Comparison of ENCODE assay signal across 1 cellular context in the genomic region with DNA sequence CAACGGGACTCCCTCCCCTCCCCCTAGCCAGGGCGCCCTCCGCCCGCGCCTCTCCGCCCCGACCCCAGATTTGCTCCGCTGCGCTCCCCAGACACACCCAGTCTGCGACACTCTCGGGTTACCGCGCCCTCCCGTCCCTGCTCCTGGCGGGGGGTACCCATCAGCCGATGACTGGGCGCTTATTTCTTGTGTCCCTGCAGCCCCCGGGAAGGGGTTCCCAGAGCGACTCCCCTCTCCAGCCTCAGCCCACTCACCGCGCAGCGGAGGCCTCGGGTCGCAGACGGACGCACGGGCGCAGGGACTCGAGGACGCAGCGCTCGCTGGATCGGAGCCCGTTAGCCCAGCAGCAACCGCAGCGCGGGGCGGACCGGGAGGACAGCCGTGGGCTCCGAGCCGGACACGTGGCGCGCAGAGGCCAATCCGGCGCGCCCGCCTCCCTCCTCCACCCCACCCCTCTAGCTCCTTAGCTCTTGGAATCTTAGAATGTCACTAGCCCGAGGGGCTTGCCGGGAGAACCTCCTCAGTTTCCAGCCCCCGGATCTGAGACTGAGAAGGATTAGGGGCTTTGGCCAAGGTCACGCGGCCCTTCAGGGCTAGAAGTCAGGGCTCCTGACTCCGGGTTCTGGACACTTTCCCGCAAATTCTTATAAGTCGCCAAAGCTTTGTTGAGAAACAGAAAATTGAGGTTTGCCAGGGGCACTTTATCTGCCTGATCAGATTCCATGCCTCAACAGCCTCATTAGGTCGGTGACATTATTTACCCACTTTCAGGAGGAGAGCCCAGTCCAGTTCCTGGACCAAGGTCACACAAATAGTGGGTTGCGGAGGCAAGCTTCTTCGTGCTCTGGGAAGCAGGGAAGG.
TF ChIP-seq lines count a peak whose summit lies in the region.

A gene (minus strand): TSS at position 354 of the 861 bp plus-strand sequence. CDS start 9,878 bp downstream, outside the sequence.

TF ChIP-seq in K562, 482 proteins besides CTCF, POLR2A, EP300 and RAD21 (continued from another document and continues in another):
- TF ChIP-seq, protein P1, sequence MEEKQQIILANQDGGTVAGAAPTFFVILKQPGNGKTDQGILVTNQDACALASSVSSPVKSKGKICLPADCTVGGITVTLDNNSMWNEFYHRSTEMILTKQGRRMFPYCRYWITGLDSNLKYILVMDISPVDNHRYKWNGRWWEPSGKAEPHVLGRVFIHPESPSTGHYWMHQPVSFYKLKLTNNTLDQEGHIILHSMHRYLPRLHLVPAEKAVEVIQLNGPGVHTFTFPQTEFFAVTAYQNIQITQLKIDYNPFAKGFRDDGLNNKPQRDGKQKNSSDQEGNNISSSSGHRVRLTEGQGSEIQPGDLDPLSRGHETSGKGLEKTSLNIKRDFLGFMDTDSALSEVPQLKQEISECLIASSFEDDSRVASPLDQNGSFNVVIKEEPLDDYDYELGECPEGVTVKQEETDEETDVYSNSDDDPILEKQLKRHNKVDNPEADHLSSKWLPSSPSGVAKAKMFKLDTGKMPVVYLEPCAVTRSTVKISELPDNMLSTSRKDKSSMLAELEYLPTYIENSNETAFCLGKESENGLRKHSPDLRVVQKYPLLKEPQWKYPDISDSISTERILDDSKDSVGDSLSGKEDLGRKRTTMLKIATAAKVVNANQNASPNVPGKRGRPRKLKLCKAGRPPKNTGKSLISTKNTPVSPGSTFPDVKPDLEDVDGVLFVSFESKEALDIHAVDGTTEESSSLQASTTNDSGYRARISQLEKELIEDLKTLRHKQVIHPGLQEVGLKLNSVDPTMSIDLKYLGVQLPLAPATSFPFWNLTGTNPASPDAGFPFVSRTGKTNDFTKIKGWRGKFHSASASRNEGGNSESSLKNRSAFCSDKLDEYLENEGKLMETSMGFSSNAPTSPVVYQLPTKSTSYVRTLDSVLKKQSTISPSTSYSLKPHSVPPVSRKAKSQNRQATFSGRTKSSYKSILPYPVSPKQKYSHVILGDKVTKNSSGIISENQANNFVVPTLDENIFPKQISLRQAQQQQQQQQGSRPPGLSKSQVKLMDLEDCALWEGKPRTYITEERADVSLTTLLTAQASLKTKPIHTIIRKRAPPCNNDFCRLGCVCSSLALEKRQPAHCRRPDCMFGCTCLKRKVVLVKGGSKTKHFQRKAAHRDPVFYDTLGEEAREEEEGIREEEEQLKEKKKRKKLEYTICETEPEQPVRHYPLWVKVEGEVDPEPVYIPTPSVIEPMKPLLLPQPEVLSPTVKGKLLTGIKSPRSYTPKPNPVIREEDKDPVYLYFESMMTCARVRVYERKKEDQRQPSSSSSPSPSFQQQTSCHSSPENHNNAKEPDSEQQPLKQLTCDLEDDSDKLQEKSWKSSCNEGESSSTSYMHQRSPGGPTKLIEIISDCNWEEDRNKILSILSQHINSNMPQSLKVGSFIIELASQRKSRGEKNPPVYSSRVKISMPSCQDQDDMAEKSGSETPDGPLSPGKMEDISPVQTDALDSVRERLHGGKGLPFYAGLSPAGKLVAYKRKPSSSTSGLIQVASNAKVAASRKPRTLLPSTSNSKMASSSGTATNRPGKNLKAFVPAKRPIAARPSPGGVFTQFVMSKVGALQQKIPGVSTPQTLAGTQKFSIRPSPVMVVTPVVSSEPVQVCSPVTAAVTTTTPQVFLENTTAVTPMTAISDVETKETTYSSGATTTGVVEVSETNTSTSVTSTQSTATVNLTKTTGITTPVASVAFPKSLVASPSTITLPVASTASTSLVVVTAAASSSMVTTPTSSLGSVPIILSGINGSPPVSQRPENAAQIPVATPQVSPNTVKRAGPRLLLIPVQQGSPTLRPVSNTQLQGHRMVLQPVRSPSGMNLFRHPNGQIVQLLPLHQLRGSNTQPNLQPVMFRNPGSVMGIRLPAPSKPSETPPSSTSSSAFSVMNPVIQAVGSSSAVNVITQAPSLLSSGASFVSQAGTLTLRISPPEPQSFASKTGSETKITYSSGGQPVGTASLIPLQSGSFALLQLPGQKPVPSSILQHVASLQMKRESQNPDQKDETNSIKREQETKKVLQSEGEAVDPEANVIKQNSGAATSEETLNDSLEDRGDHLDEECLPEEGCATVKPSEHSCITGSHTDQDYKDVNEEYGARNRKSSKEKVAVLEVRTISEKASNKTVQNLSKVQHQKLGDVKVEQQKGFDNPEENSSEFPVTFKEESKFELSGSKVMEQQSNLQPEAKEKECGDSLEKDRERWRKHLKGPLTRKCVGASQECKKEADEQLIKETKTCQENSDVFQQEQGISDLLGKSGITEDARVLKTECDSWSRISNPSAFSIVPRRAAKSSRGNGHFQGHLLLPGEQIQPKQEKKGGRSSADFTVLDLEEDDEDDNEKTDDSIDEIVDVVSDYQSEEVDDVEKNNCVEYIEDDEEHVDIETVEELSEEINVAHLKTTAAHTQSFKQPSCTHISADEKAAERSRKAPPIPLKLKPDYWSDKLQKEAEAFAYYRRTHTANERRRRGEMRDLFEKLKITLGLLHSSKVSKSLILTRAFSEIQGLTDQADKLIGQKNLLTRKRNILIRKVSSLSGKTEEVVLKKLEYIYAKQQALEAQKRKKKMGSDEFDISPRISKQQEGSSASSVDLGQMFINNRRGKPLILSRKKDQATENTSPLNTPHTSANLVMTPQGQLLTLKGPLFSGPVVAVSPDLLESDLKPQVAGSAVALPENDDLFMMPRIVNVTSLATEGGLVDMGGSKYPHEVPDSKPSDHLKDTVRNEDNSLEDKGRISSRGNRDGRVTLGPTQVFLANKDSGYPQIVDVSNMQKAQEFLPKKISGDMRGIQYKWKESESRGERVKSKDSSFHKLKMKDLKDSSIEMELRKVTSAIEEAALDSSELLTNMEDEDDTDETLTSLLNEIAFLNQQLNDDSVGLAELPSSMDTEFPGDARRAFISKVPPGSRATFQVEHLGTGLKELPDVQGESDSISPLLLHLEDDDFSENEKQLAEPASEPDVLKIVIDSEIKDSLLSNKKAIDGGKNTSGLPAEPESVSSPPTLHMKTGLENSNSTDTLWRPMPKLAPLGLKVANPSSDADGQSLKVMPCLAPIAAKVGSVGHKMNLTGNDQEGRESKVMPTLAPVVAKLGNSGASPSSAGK (IDR thresholded peaks at IDR 0.05): peak; percentile 90
- TF ChIP-seq ZNF174 (CRISPR knock-in tag; IDR thresholded peaks at IDR 0.05) (no peak), ZNF584 (CRISPR knock-in tag; IDR thresholded peaks at IDR 0.05; ENCODE audit: low read depth) (no peak), KLF10 (CRISPR knock-in tag; IDR thresholded peaks at IDR 0.05) (no peak), ZNF41 (CRISPR knock-in tag; conservative IDR thresholded peaks at IDR 0.05) (no peak), TBP (optimal IDR thresholded peaks at IDR 0.05; ENCODE audit: low read depth, low read length) (no peak), ZKSCAN8 (CRISPR knock-in tag; IDR thresholded peaks at IDR 0.05) (no peak), SAP30 (IDR thresholded peaks at IDR 0.05; ENCODE audit: borderline replicate concordance, insufficient read depth, low read depth, low read length, poor library complexity, severe bottlenecking) (no peak), ZNF830 (CRISPR knock-in tag; IDR thresholded peaks at IDR 0.05) (no peak), ZC3H4 (CRISPR knock-in tag; IDR thresholded peaks at IDR 0.05; ENCODE audit: borderline replicate concordance) (no peak)
- TF ChIP-seq, protein P2, sequence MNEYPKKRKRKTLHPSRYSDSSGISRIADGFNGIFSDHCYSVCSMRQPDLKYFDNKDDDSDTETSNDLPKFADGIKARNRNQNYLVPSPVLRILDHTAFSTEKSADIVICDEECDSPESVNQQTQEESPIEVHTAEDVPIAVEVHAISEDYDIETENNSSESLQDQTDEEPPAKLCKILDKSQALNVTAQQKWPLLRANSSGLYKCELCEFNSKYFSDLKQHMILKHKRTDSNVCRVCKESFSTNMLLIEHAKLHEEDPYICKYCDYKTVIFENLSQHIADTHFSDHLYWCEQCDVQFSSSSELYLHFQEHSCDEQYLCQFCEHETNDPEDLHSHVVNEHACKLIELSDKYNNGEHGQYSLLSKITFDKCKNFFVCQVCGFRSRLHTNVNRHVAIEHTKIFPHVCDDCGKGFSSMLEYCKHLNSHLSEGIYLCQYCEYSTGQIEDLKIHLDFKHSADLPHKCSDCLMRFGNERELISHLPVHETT (CRISPR knock-in tag; conservative IDR thresholded peaks at IDR 0.05 in 1 of 2, IDR thresholded peaks at IDR 0.05 in 1 of 2): no peak
- TF ChIP-seq, protein P3, sequence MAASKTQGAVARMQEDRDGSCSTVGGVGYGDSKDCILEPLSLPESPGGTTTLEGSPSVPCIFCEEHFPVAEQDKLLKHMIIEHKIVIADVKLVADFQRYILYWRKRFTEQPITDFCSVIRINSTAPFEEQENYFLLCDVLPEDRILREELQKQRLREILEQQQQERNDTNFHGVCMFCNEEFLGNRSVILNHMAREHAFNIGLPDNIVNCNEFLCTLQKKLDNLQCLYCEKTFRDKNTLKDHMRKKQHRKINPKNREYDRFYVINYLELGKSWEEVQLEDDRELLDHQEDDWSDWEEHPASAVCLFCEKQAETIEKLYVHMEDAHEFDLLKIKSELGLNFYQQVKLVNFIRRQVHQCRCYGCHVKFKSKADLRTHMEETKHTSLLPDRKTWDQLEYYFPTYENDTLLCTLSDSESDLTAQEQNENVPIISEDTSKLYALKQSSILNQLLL (CRISPR knock-in tag; IDR thresholded peaks at IDR 0.05; ENCODE audit: borderline replicate concordance): no peak
- TF ChIP-seq, protein P4, sequence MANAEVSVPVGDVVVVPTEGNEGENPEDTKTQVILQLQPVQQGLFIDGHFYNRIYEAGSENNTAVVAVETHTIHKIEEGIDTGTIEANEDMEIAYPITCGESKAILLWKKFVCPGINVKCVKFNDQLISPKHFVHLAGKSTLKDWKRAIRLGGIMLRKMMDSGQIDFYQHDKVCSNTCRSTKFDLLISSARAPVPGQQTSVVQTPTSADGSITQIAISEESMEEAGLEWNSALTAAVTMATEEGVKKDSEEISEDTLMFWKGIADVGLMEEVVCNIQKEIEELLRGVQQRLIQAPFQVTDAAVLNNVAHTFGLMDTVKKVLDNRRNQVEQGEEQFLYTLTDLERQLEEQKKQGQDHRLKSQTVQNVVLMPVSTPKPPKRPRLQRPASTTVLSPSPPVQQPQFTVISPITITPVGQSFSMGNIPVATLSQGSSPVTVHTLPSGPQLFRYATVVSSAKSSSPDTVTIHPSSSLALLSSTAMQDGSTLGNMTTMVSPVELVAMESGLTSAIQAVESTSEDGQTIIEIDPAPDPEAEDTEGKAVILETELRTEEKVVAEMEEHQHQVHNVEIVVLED (CRISPR knock-in tag; IDR thresholded peaks at IDR 0.05): 0 out of 2 replicates have a peak, but pooled peaks have one; percentile 28
- TF ChIP-seq, protein P5, sequence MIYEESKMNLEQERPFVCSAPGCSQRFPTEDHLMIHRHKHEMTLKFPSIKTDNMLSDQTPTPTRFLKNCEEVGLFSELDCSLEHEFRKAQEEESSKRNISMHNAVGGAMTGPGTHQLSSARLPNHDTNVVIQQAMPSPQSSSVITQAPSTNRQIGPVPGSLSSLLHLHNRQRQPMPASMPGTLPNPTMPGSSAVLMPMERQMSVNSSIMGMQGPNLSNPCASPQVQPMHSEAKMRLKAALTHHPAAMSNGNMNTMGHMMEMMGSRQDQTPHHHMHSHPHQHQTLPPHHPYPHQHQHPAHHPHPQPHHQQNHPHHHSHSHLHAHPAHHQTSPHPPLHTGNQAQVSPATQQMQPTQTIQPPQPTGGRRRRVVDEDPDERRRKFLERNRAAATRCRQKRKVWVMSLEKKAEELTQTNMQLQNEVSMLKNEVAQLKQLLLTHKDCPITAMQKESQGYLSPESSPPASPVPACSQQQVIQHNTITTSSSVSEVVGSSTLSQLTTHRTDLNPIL (CRISPR knock-in tag; IDR thresholded peaks at IDR 0.05): no peak
- TF ChIP-seq, protein P6, sequence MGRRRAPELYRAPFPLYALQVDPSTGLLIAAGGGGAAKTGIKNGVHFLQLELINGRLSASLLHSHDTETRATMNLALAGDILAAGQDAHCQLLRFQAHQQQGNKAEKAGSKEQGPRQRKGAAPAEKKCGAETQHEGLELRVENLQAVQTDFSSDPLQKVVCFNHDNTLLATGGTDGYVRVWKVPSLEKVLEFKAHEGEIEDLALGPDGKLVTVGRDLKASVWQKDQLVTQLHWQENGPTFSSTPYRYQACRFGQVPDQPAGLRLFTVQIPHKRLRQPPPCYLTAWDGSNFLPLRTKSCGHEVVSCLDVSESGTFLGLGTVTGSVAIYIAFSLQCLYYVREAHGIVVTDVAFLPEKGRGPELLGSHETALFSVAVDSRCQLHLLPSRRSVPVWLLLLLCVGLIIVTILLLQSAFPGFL (CRISPR knock-in tag; IDR thresholded peaks at IDR 0.05): no peak
- TF ChIP-seq, protein P7, sequence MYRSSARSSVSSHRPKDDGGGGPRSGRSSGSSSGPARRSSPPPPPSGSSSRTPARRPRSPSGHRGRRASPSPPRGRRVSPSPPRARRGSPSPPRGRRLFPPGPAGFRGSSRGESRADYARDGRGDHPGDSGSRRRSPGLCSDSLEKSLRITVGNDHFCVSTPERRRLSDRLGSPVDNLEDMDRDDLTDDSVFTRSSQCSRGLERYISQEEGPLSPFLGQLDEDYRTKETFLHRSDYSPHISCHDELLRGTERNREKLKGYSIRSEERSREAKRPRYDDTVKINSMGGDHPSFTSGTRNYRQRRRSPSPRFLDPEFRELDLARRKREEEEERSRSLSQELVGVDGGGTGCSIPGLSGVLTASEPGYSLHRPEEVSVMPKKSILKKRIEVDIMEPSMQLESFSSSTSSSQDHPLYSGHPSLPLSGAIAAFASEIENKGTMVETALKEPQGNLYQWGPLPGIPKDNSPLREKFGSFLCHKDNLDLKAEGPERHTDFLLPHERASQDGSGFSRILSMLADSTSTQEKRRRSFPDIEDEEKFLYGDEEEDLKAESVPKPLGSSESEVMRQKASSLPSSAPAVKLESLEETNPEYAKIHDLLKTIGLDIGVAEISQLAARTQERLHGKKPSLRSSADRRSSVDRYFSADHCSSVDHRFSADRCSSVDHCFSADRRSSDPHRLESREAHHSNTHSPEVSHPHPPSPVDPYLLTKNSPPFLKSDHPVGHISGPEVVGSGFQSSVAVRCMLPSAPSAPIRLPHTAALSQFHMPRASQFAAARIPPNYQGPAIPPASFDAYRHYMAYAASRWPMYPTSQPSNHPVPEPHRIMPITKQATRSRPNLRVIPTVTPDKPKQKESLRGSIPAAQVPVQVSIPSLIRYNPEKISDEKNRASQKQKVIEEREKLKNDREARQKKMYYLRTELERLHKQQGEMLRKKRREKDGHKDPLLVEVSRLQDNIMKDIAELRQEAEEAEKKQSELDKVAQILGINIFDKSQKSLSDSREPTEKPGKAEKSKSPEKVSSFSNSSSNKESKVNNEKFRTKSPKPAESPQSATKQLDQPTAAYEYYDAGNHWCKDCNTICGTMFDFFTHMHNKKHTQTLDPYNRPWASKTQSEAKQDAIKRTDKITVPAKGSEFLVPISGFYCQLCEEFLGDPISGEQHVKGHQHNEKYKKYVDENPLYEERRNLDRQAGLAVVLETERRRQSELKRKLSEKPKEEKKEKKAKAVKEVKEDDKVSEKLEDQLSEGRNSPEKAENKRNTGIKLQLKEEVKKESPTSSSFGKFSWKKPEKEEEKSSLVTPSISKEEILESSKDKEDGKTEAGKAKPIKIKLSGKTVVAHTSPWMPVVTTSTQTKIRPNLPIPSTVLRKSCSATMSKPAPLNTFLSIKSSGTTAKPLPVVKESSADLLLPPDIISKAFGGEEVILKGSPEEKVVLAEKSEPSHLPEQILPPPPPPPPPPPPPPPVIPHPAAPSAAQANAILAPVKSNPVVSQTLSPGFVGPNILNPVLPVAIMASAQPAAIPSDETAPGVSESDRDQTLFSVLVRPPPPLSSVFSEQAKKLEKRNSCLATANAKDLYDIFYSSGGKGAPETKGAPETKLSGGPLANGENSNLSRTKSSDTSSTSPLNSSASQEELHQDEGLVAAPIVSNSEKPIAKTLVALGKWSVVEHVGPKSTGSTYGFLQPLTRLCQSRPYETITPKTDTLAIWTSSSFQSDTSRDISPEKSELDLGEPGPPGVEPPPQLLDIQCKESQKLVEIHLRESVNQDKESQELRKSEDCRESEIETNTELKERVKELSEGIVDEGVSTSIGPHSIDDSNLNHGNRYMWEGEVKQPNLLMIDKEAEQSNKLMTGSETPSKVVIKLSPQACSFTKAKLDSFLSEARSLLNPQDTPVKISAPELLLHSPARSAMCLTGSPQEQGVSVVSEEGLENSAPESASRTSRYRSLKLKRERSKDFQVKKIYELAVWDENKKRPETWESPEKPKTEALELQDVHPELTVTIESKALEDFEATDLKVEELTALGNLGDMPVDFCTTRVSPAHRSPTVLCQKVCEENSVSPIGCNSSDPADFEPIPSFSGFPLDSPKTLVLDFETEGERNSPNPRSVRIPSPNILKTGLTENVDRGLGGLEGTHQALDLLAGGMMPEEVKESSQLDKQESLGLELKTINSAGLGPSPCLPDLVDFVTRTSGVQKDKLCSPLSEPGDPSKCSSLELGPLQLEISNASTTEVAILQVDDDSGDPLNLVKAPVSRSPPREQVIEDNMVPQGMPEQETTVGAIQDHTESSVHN (IDR thresholded peaks at IDR 0.05; ENCODE audit: borderline replicate concordance in 1 of 2, low read depth in 1 of 2): no peak
